Comparison of ENCODE assay signal across 6 cellular contexts in genomic region chr13:81340118-81341069, GRCh38.
DNase-seq lines count a peak whose midpoint lies in the region; TF ChIP-seq lines count a peak whose summit lies in the region.
"Not testable (repeated sequence)": the region's sequence is repeated elsewhere in the genome, so short reads cannot be mapped to it uniquely, and the experiment has no call there.

No MANE protein-coding gene starts in this region.

- TF ChIP-seq CTCF in chondrocyte (IDR thresholded peaks at IDR 0.05); testis (IDR thresholded peaks at IDR 0.05): not testable (repeated sequence)

- TF ChIP-seq POLR2A in testis (IDR thresholded peaks at IDR 0.05), result not testable (repeated sequence)

- H3K4me3 ChIP-seq in Jurkat, Clone E6-1 (ENCODE audit: low read length), result peak overlapping the region; percentile 54
- H3K4me3 ChIP-seq in testis, result peak overlapping the region; percentile 31 to 52

- H3K9me3 Mint-ChIP-seq in chondrocyte (ENCODE audit: low read depth), result not testable (repeated sequence)

- not testable (repeated sequence) for H3K4me3 Mint-ChIP-seq in chondrocyte (ENCODE audit: unreplicated experiment)

- not testable (repeated sequence) for H3K27ac ChIP-seq in testis

- not testable (repeated sequence) for H3K4me1 Mint-ChIP-seq in chondrocyte (ENCODE audit: low read depth)

- H3K27ac Mint-ChIP-seq in chondrocyte (ENCODE audit: unreplicated experiment), result not testable (repeated sequence)

- H3K27me3 Mint-ChIP-seq in chondrocyte (ENCODE audit: low read depth), result not testable (repeated sequence)

- intact Hi-C loops in testis (cut with DNase I; ENCODE audit: low total_unique reads), result not testable (repeated sequence)

- not testable (repeated sequence) for H3K4me1 ChIP-seq in testis

- H3K36me3 Mint-ChIP-seq in chondrocyte (ENCODE audit: low read depth), result not testable (repeated sequence)

- 68 to 79% methylated on average over 18 to 28 of the region's 36 CpGs for WGBS in testis, 2 donors

- DNase-seq in Daoy (ENCODE audit: low read depth), result peak; percentile 4
- DNase-seq in Jurkat, Clone E6-1 (ENCODE audit: low read depth, low spot score); testis: not testable (repeated sequence)
- peak; percentile 80 for DNase-seq in NCI-H146 (lab: John Stamatoyannopoulos, UW)
- DNase-seq in activated gamma-delta T cell (lab: John Stamatoyannopoulos, UW), result peak; percentile 5
- peak; percentile 86 for DNase-seq in chondrocyte (ENCODE audit: low spot score)

- not testable (repeated sequence) for H3K36me3 ChIP-seq in testis (ENCODE audit: low read depth, missing control alignments)

- not testable (repeated sequence) for H3K27me3 ChIP-seq in testis

- not testable (repeated sequence) for H3K9me3 ChIP-seq in testis
